ENCODE assay signal across 7 cellular contexts in genomic region chr7:130884437-130885417, GRCh38.
A peak's percentile ranks its signal among the peaks of the same experiment; 100 is the strongest.
DNase-seq lines count a peak whose midpoint lies in the region; ATAC-seq and TF ChIP-seq lines count a peak whose summit lies in the region.

No MANE protein-coding gene starts in this region.

- RAD21 ChIA-PET in HCT116 (lab: Charles Lee; ENCODE audit: low non-redundant PET in 1 of 2, low total read pairs in 2 of 2, uncharacterized antibody in 2 of 2, unreplicated experiment in 2 of 2) = no interaction called here

- H3K9me3 ChIP-seq in HCT116 (ENCODE audit: control insufficient read depth in 1 of 2, insufficient read depth in 1 of 2, low read depth in 1 of 2, low read length in 2 of 2) = no peaks in the 10 kb centered on the region
- H3K9me3 ChIP-seq in SK-N-MC (ENCODE audit: low read depth, low read length) = no peaks in the 10 kb centered on the region
- H3K9me3 ChIP-seq in fibroblast of lung (ENCODE audit: control insufficient read depth, insufficient read depth, low read depth, low read length) = no peaks in the 10 kb centered on the region
- no peaks in the 10 kb centered on the region for H3K9me3 ChIP-seq in skeletal muscle tissue (ENCODE audit: control insufficient read depth in 3 of 3, low read length in 3 of 3)

- peaks cover 3% of the 10 kb centered on the region for H3K36me3 Mint-ChIP-seq in endothelial cell (ENCODE audit: low read depth, unreplicated experiment)

- H3K4me1 Mint-ChIP-seq in endothelial cell (ENCODE audit: unreplicated experiment) = peaks cover 23% of the 10 kb centered on the region

- H3K36me3 ChIP-seq in HCT116 (ENCODE audit: control insufficient read depth in 1 of 2, insufficient read depth in 2 of 2, low read length in 2 of 2) = peaks cover 13 to 73% of the 10 kb centered on the region in 2 experiments
- H3K36me3 ChIP-seq in SK-N-MC (ENCODE audit: insufficient read depth, low read length) = peaks cover 93% of the 10 kb centered on the region
- peaks cover 35% of the 10 kb centered on the region for H3K36me3 ChIP-seq in fibroblast of lung (ENCODE audit: control insufficient read depth, insufficient read depth, low read length)
- peaks cover 11 to 55% (median 32%) of the 10 kb centered on the region in 3 donors for H3K36me3 ChIP-seq in skeletal muscle tissue (ENCODE audit: control insufficient read depth in 3 of 3, insufficient read depth in 3 of 3, low read length in 3 of 3)

- H3K4me1 ChIP-seq in HCT116 (ENCODE audit: control insufficient read depth in 1 of 2, insufficient read depth in 2 of 2, low read length in 2 of 2) = peaks cover 97 to 100% of the 10 kb centered on the region in 2 experiments
- peaks cover 51% of the 10 kb centered on the region for H3K4me1 ChIP-seq in fibroblast of lung (ENCODE audit: control insufficient read depth, extremely low read depth, insufficient read depth, low read length)
- H3K4me1 ChIP-seq in skeletal muscle tissue (ENCODE audit: control insufficient read depth in 3 of 3, insufficient read depth in 3 of 3, low read length in 3 of 3) = peaks cover 54 to 69% (median 69%) of the 10 kb centered on the region in 3 donors

- no TSS peak for BruUV-seq in HCT116 (replicated peaks; lab: Mats Ljungman, UMichigan)

- no peaks in the 10 kb centered on the region for H4K20me1 ChIP-seq in HCT116 (ENCODE audit: insufficient read depth)
- no peaks in the 10 kb centered on the region for H4K20me1 ChIP-seq in fibroblast of lung (ENCODE audit: control insufficient read depth, extremely low read depth, insufficient read depth, low read length)

- POLR2A ChIA-PET in HCT116 (lab: Charles Lee) = interaction anchor here (0.7 to 2.2 kb wide), 5 partner anchors 10 to 30 kb away, joined by 3 to 8 read pairs (median 7); no protein-coding TSS in a partner anchor

- no peak for TF ChIP-seq RAD21 in HCT116 (IDR thresholded peaks at IDR 0.05; ENCODE audit: low read depth)

- no peak overlapping the region for H3K27ac Mint-ChIP-seq in endothelial cell (ENCODE audit: unreplicated experiment)

- no peak overlapping the region for H3K4me3 Mint-ChIP-seq in endothelial cell (ENCODE audit: unreplicated experiment)

- CTCF ChIA-PET in HCT116 (lab: Charles Lee) = interaction anchor here (0.9 to 4.7 kb wide), 2 partner anchors 9 to 12 kb away, joined by 3 to 32 read pairs; no protein-coding TSS in a partner anchor

- no peak for TF ChIP-seq CTCF in HCT116 (IDR thresholded peaks at IDR 0.05 in 2 of 3, conservative IDR thresholded peaks at IDR 0.05 in 1 of 3; ENCODE audit: borderline replicate concordance in 1 of 3, insufficient read depth in 1 of 3, low read depth in 2 of 3, low read length in 2 of 3)
- no peak for TF ChIP-seq CTCF in fibroblast of lung (conservative IDR thresholded peaks at IDR 0.05 in 1 of 2, IDR thresholded peaks at IDR 0.05 in 1 of 2; ENCODE audit: low read depth in 1 of 2, low read length in 2 of 2)
- no peak for TF ChIP-seq CTCF in endothelial cell (IDR thresholded peaks at IDR 0.05; ENCODE audit: unreplicated experiment)

- no peaks in the 10 kb centered on the region for H3K9me2 ChIP-seq in HCT116 (ENCODE audit: insufficient read depth)

- H3K4me3 ChIP-seq in HCT116 (replicated peaks in 1 of 2; ENCODE audit: low read depth in 1 of 2, low read length in 2 of 2) = no peak overlapping the region
- no peak overlapping the region for H3K4me3 ChIP-seq in SK-N-MC
- H3K4me3 ChIP-seq in fibroblast of lung (replicated peaks in 1 of 4; ENCODE audit: control extremely low read depth in 1 of 4, insufficient read depth in 1 of 4, low read depth in 3 of 4, low read length in 4 of 4) = no peak overlapping the region
- no peak overlapping the region for H3K4me3 ChIP-seq in skeletal muscle tissue (ENCODE audit: low read length in 3 of 3)

- H3K27ac ChIP-seq in HCT116 (ENCODE audit: low read depth, low read length) (peak overlapping the region; percentile 100), SK-N-MC (peak overlapping the region; percentile 73), fibroblast of lung (ENCODE audit: insufficient read depth, low read length) (peak overlapping the region; percentile 62), skeletal muscle tissue (ENCODE audit: low read depth, low read length) (peak overlapping the region; percentile 82)

- H3K79me2 ChIP-seq in HCT116 (ENCODE audit: insufficient read depth, low read length) = peaks cover 98% of the 10 kb centered on the region
- H3K79me2 ChIP-seq in fibroblast of lung (ENCODE audit: control insufficient read depth, insufficient read depth, low read length) = peaks cover 96% of the 10 kb centered on the region

- ATAC-seq in HCT116 = no peak
- no peak for ATAC-seq in GM18907 (IDR thresholded peaks at IDR 0.05; ENCODE audit: unreplicated experiment)
- no peak for ATAC-seq in HG03025 (IDR thresholded peaks at IDR 0.05; ENCODE audit: low FRiP score, unreplicated experiment)

- H3K9ac ChIP-seq in HCT116 (ENCODE audit: low read length) (peak overlapping the region; percentile 66), SK-N-MC (ENCODE audit: insufficient read length) (no peak overlapping the region), fibroblast of lung (ENCODE audit: insufficient read depth, low read length) (no peak overlapping the region), skeletal muscle tissue (ENCODE audit: low read depth in 1 of 3, low read length in 3 of 3) (no peak overlapping the region)

- intact Hi-C loops in HCT116 (cut with micrococcal nuclease) = no loop called here

- no peak for TF ChIP-seq POLR2A in HCT116 (IDR thresholded peaks at IDR 0.05; ENCODE audit: borderline replicate concordance, extremely low read depth, insufficient read depth, insufficient read length)

- DNase-seq in HCT116 (ENCODE audit: low read depth, low spot score) (no peak), SK-N-MC (ENCODE audit: low read depth, low spot score) (no peak), fibroblast of lung (ENCODE audit: low read depth in 2 of 2) (peak; percentile 69 to 75), endothelial cell (ENCODE audit: low spot score) (no peak)

- H3K27me3 Mint-ChIP-seq in endothelial cell (ENCODE audit: unreplicated experiment) = peaks cover 5% of the 10 kb centered on the region

- no peak overlapping the region for H2AFZ ChIP-seq in HCT116 (ENCODE audit: low read depth, low read length, poor library complexity, severe bottlenecking)
- H2AFZ ChIP-seq in fibroblast of lung (ENCODE audit: low read length) = no peak overlapping the region

- no peaks in the 10 kb centered on the region for H3K27me3 ChIP-seq in HCT116 (ENCODE audit: insufficient read depth, low read length)
- H3K27me3 ChIP-seq in fibroblast of lung (ENCODE audit: control insufficient read depth, insufficient read depth, low read length) = no peaks in the 10 kb centered on the region
- H3K27me3 ChIP-seq in skeletal muscle tissue (ENCODE audit: control insufficient read depth in 3 of 3, insufficient read depth in 3 of 3, low read length in 3 of 3) = no peaks in the 10 kb centered on the region

- H3K4me2 ChIP-seq in HCT116 (ENCODE audit: low read length) (peak overlapping the region; percentile 52), fibroblast of lung (ENCODE audit: extremely low read depth, insufficient read depth, low read length) (peak overlapping the region; percentile 32)

- no peaks in the 10 kb centered on the region for H3K9me3 Mint-ChIP-seq in endothelial cell (ENCODE audit: unreplicated experiment)

TF ChIP-seq in HCT116, 20 proteins besides CTCF, POLR2A, EP300 and RAD21:
- TF ChIP-seq EGR1 (IDR thresholded peaks at IDR 0.05; ENCODE audit: low read depth) (no peak), POLR2AphosphoS5 (IDR thresholded peaks at IDR 0.05; ENCODE audit: low read depth, low read length) (peak; percentile 26; the same call in 1 of the 2 replicates), ELF1 (IDR thresholded peaks at IDR 0.05; ENCODE audit: borderline replicate concordance, low read depth) (no peak), ZNF274 (IDR thresholded peaks at IDR 0.05; ENCODE audit: low read depth, low read length) (no peak), TCF7L2 (IDR thresholded peaks at IDR 0.05; ENCODE audit: borderline replicate concordance, extremely low read depth, insufficient read depth, insufficient read length) (no peak)
- TF ChIP-seq, protein P1, sequence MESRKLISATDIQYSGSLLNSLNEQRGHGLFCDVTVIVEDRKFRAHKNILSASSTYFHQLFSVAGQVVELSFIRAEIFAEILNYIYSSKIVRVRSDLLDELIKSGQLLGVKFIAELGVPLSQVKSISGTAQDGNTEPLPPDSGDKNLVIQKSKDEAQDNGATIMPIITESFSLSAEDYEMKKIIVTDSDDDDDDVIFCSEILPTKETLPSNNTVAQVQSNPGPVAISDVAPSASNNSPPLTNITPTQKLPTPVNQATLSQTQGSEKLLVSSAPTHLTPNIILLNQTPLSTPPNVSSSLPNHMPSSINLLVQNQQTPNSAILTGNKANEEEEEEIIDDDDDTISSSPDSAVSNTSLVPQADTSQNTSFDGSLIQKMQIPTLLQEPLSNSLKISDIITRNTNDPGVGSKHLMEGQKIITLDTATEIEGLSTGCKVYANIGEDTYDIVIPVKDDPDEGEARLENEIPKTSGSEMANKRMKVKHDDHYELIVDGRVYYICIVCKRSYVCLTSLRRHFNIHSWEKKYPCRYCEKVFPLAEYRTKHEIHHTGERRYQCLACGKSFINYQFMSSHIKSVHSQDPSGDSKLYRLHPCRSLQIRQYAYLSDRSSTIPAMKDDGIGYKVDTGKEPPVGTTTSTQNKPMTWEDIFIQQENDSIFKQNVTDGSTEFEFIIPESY (IDR thresholded peaks at IDR 0.05; ENCODE audit: extremely low read depth, insufficient replicate concordance, low read length) = no peak

Comparison
In these comparisons a context has a peak if more than half of its experiments do, and no peak if none do; other contexts are left out.
1. DNase-seq: peak in fibroblast of lung (2 of 2); none in HCT116 (single experiment), SK-N-MC (single experiment) and endothelial cell (single experiment).
2. Peak in every context shown above with its lines, with median percentiles within 50 percentile points of each other: H3K27ac ChIP-seq.